In the genomic region with DNA sequence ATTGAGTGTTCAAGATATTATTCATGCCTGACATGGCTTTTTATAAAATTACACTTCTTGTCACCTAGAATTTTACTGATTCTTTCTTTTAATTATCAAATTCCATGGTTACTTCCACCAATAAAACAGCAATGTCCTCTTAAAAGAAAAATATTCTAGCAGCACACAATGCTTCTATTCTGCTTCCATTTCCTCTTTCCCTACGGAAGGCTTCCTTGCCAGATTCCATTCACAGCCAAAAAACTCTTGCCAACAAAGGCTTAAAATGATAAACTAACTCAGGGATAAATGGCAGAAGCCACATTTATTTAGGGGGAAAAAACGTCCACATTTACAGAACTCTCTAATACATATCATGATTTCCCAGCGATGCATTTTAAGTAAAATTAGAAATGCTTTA, we compare ENCODE assay signal across 24 cellular contexts.
"Had no signal": no experiment of that assay in that cellular context is flagged by ENCODE, and none has a peak within 500 bp of the region (broad histone marks: within the 10 kb centered on the region; RNA-seq: fewer than 3 reads in every experiment).

No MANE protein-coding gene starts in this region.

- DNase-seq: activated CD4-positive, alpha-beta T cell treated with anti-CD3 and anti-CD28 coated beads for 1 hour; activated CD8-positive, alpha-beta memory T cell treated with anti-CD3 and anti-CD28 coated beads, Interleukin-2, amount 10 ng/mL, durations not matched to agents 7 days and 5 days; activated CD8-positive, alpha-beta T cell treated with anti-CD3 and anti-CD28 coated beads, Interleukin-2, amount 10 ng/mL, durations not matched to agents 7 days and 5 days; activated naive CD4-positive, alpha-beta T cell; activated T-cell treated with anti-CD3 and anti-CD28 coated beads, Interleukin-2, amount 50 U/mL, for 48 hours; dorsolateral prefrontal cortex; effector memory CD4-positive, alpha-beta T cell; foreskin keratinocyte; heart right ventricle; left lung; lower lobe of right lung; mesendoderm; mucosa of descending colon; psoas muscle; stimulated activated CD4-positive, alpha-beta T cell treated with anti-CD3 and anti-CD28 coated beads, Interleukin-15, amount 100 ng/mL, for 24 hours; stimulated activated CD4-positive, alpha-beta T cell treated with anti-CD3 and anti-CD28 coated beads, Interleukin-2, amount 100 ng/mL, for 24 hours; stimulated activated naive B cell treated with anti-CD40 and anti-IgM and Interleukin-4, amounts not matched to agents 10 μg/mL and 1 μg/mL and 100 μg/mL, for 72 hours; stomach; SW 1271; T-helper 9 cell; tibial artery had no signal

- ATAC-seq: activated CD8-positive, alpha-beta memory T cell treated with anti-CD3 and anti-CD28 coated beads, Interleukin-2, amount 10 ng/mL, durations not matched to agents 7 days and 5 days; activated CD8-positive, alpha-beta T cell treated with anti-CD3 and anti-CD28 coated beads, Interleukin-2, amount 10 ng/mL, durations not matched to agents 7 days and 5 days; activated naive CD4-positive, alpha-beta T cell treated with anti-CD3 and anti-CD28 coated beads, Interleukin-2, amount 50 U/mL, for 72 hours; foreskin keratinocyte; heart right ventricle; left lung; lower lobe of right lung; mucosa of descending colon; natural killer cell treated with Interleukin-12 subunit alpha and Interleukin-12 subunit beta and Interleukin-15 and Interleukin-18, amount 100 ng/mL, for 72 hours; psoas muscle; stimulated activated naive B cell treated with anti-CD40 and anti-IgM and Interleukin-4, amounts not matched to agents 10 μg/mL and 1 μg/mL and 100 μg/mL, for 72 hours; WTC11 had no signal
